In genomic region chr2:3024401-3024935, GRCh38 we compare ENCODE assay signal across 30 cellular contexts.
"Had no signal": no experiment of that assay in that cellular context is flagged by ENCODE, and none has a peak within 500 bp of the region (broad histone marks: within the 10 kb centered on the region; RNA-seq: fewer than 3 reads in every experiment).

No MANE protein-coding gene starts in this region.

- H3K36me3 Mint-ChIP-seq: activated naive CD4-positive, alpha-beta T cell treated with anti-CD3 and anti-CD28 coated beads, Interleukin-2, amount 50 U/mL, for 72 hours; naive thymus-derived CD8-positive, alpha-beta T cell; stimulated activated memory B cell treated with anti-CD40 and anti-IgM and Interleukin-4, amounts not matched to agents 10 μg/mL and 1 μg/mL and 100 μg/mL, for 72 hours; type B pancreatic cell had no signal

- H3K4me3 Mint-ChIP-seq: activated CD4-positive, alpha-beta T cell treated with anti-CD3 and anti-CD28 coated beads, Interleukin-2, amount 10 ng/mL, durations not matched to agents 7 days and 5 days; activated CD8-positive, alpha-beta T cell treated with anti-CD3 and anti-CD28 coated beads for 36 hours; activated T-cell treated with anti-CD3 and anti-CD28 coated beads, Interleukin-2, amount 50 U/mL, for 4 hours; activated T-helper 17 cell treated with anti-CD3 and anti-CD28 coated beads, Interleukin-2, amount 50 U/mL, for 72 hours; naive thymus-derived CD8-positive, alpha-beta T cell; neural crest cell; stimulated activated memory B cell treated with anti-CD40 and anti-IgM and Interleukin-4, amounts not matched to agents 10 μg/mL and 1 μg/mL and 100 μg/mL, for 72 hours; stimulated activated naive CD8-positive, alpha-beta T cell treated with anti-CD3 and anti-CD28 coated beads, Interleukin-15, amount 100 ng/mL, for 72 hours; type B pancreatic cell had no signal

- DNase-seq: activated CD4-positive, alpha-beta T cell treated with anti-CD3 and anti-CD28 coated beads, Interleukin-2, amount 10 ng/mL, durations not matched to agents 7 days and 5 days; activated CD4-positive, CD25-positive, alpha-beta regulatory T cell treated with anti-CD3 and anti-CD28 coated beads, Interleukin-2, amount 50 U/mL, for 72 hours; activated CD8-positive, alpha-beta T cell treated with anti-CD3 and anti-CD28 coated beads for 36 hours; activated T-cell treated with anti-CD3 and anti-CD28 coated beads, Interleukin-2, amount 50 U/mL, for 4 hours; central memory CD4-positive, alpha-beta T cell; effector memory CD4-positive, alpha-beta T cell; foreskin fibroblast; hippocampal formation; left cardiac atrium; midbrain; naive thymus-derived CD8-positive, alpha-beta T cell; occipital lobe; psoas muscle; sigmoid colon; small intestine; stimulated activated CD4-positive, alpha-beta T cell treated with anti-CD3 and anti-CD28 coated beads, Interleukin-1b, Interleukin-23, amount 100 ng/mL, for 48 hours; stimulated activated CD4-positive, alpha-beta T cell treated with anti-CD3 and anti-CD28 coated beads, Interleukin-4, amount 100 ng/mL, for 4 hours; stimulated activated CD8-positive, alpha-beta memory T cell treated with anti-CD3 and anti-CD28 coated beads, Interleukin-4, amount 100 ng/mL, for 48 hours; stimulated activated naive CD8-positive, alpha-beta T cell treated with anti-CD3 and anti-CD28 coated beads, Interleukin-15, amount 100 ng/mL, for 72 hours; substantia nigra; T-helper 9 cell; uterus; WERI-Rb-1 had no signal

- H3K4me1 ChIP-seq: breast epithelium, parathyroid adenoma, psoas muscle, sigmoid colon, uterus had no signal

- ATAC-seq: activated CD8-positive, alpha-beta T cell treated with anti-CD3 and anti-CD28 coated beads for 36 hours; activated naive CD4-positive, alpha-beta T cell treated with anti-CD3 and anti-CD28 coated beads, Interleukin-2, amount 50 U/mL, for 72 hours; activated T-cell treated with anti-CD3 and anti-CD28 coated beads, Interleukin-2, amount 50 U/mL, for 4 hours; activated T-helper 17 cell treated with anti-CD3 and anti-CD28 coated beads, Interleukin-2, amount 50 U/mL, for 72 hours; left cardiac atrium; naive thymus-derived CD8-positive, alpha-beta T cell; psoas muscle; stimulated activated memory B cell treated with anti-CD40 and anti-IgM and Interleukin-4, amounts not matched to agents 10 μg/mL and 1 μg/mL and 100 μg/mL, for 72 hours; stimulated activated naive CD8-positive, alpha-beta T cell treated with anti-CD3 and anti-CD28 coated beads, Interleukin-15, amount 100 ng/mL, for 72 hours had no signal

- H3K4me1 Mint-ChIP-seq: activated CD4-positive, alpha-beta T cell treated with anti-CD3 and anti-CD28 coated beads, Interleukin-2, amount 10 ng/mL, durations not matched to agents 7 days and 5 days; activated T-helper 17 cell treated with anti-CD3 and anti-CD28 coated beads, Interleukin-2, amount 50 U/mL, for 72 hours; naive thymus-derived CD8-positive, alpha-beta T cell; neural crest cell; stimulated activated memory B cell treated with anti-CD40 and anti-IgM and Interleukin-4, amounts not matched to agents 10 μg/mL and 1 μg/mL and 100 μg/mL, for 72 hours; stimulated activated naive CD8-positive, alpha-beta T cell treated with anti-CD3 and anti-CD28 coated beads, Interleukin-15, amount 100 ng/mL, for 72 hours had no signal

- H3K27me3 ChIP-seq: breast epithelium, sigmoid colon, uterus had no signal

- H3K9me3 ChIP-seq: breast epithelium, psoas muscle, sigmoid colon, uterus had no signal

- H3K27me3 Mint-ChIP-seq: activated CD4-positive, alpha-beta T cell treated with anti-CD3 and anti-CD28 coated beads, Interleukin-2, amount 10 ng/mL, durations not matched to agents 7 days and 5 days had no signal

- H3K27ac ChIP-seq: breast epithelium, parathyroid adenoma, psoas muscle, sigmoid colon, uterus, WERI-Rb-1 had no signal

- H3K79me2 ChIP-seq: parathyroid adenoma had no signal

- H3K9ac ChIP-seq: parathyroid adenoma had no signal

- H3K27ac Mint-ChIP-seq: activated CD4-positive, alpha-beta T cell treated with anti-CD3 and anti-CD28 coated beads, Interleukin-2, amount 10 ng/mL, durations not matched to agents 7 days and 5 days; activated CD8-positive, alpha-beta T cell treated with anti-CD3 and anti-CD28 coated beads for 36 hours; activated naive CD4-positive, alpha-beta T cell treated with anti-CD3 and anti-CD28 coated beads, Interleukin-2, amount 50 U/mL, for 72 hours; activated T-helper 17 cell treated with anti-CD3 and anti-CD28 coated beads, Interleukin-2, amount 50 U/mL, for 72 hours; naive thymus-derived CD8-positive, alpha-beta T cell; stimulated activated memory B cell treated with anti-CD40 and anti-IgM and Interleukin-4, amounts not matched to agents 10 μg/mL and 1 μg/mL and 100 μg/mL, for 72 hours; stimulated activated naive CD8-positive, alpha-beta T cell treated with anti-CD3 and anti-CD28 coated beads, Interleukin-15, amount 100 ng/mL, for 72 hours; type B pancreatic cell had no signal

- H3K9me3 Mint-ChIP-seq: activated CD4-positive, alpha-beta T cell treated with anti-CD3 and anti-CD28 coated beads, Interleukin-2, amount 10 ng/mL, durations not matched to agents 7 days and 5 days; activated CD8-positive, alpha-beta T cell treated with anti-CD3 and anti-CD28 coated beads for 36 hours; activated naive CD4-positive, alpha-beta T cell treated with anti-CD3 and anti-CD28 coated beads, Interleukin-2, amount 50 U/mL, for 72 hours; activated T-cell treated with anti-CD3 and anti-CD28 coated beads, Interleukin-2, amount 50 U/mL, for 4 hours; neural crest cell; stimulated activated memory B cell treated with anti-CD40 and anti-IgM and Interleukin-4, amounts not matched to agents 10 μg/mL and 1 μg/mL and 100 μg/mL, for 72 hours had no signal

- H2AFZ ChIP-seq: parathyroid adenoma had no signal
